In the genomic region with DNA sequence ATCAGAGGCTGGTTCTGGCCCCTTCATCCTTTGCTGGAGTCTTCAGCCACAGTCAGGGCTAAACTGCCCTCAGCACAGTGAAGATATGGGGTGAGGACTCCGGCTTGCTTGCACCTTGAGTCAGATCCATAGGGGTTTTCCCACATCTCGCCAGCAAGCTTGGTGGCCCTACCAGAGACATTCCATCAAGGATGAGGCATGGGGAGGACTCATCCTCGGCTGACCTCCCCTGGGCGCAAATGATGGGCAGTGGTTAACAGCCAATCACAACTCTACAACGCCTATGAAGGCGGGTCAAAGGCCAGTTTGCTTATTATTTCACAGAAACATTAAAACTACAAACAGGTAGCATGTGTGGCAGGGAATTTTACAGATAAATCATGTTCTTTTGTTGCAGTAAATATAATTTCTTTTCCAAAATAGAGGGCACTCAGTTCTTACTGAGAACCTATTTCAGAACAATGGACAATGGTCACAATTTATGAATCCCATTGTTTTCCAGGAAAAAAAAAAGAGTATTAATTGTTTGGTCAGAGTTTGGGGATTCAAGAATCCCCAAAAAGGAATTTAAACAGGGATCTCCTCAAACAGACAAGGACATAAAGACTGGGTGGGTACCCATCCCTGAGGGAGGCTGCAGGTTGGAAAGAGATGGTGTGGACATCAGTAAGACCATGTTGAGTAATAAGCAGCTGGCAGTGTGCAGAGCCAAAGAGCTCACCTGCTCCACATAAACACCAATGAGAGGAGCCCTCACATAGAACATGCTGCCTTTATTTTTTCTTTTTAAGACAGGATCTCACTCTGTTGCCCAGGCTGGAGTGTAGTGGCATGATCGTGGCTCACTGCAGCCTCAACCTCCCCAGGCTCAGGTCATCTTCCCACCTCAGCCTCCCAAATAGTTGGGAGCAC, we compare ENCODE assay signal across 1 cellular context.
TF ChIP-seq lines count a peak whose summit lies in the region.

No MANE protein-coding gene starts in this region.

TF ChIP-seq in H1, 55 proteins besides CTCF, POLR2A, EP300 and RAD21:
- no peak for TF ChIP-seq SP2 (IDR thresholded peaks at IDR 0.05; ENCODE audit: low read length)
- TF ChIP-seq ASH2L (IDR thresholded peaks at IDR 0.05; ENCODE audit: low read length), result no peak
- TF ChIP-seq EGR1 (IDR thresholded peaks at IDR 0.05; ENCODE audit: borderline replicate concordance, low read depth, low read length), result no peak
- no peak for TF ChIP-seq NANOG (IDR thresholded peaks at IDR 0.05; ENCODE audit: insufficient read depth, low read depth, low read length, poor library complexity, severe bottlenecking)
- no peak for TF ChIP-seq POLR2AphosphoS5 (IDR thresholded peaks at IDR 0.05; ENCODE audit: low read depth, low read length)
- TF ChIP-seq SIRT6 (IDR thresholded peaks at IDR 0.05; ENCODE audit: low read length), result no peak
- no peak for TF ChIP-seq KDM1A (IDR thresholded peaks at IDR 0.05; ENCODE audit: borderline replicate concordance, low read length)
- no peak for TF ChIP-seq SP4 (IDR thresholded peaks at IDR 0.05; ENCODE audit: low read length)
- TF ChIP-seq GTF2F1 (IDR thresholded peaks at IDR 0.05; ENCODE audit: borderline replicate concordance, low read depth, low read length), result no peak
- TF ChIP-seq JUN (IDR thresholded peaks at IDR 0.05; ENCODE audit: low read depth, low read length), result no peak
- no peak for TF ChIP-seq CHD1 (IDR thresholded peaks at IDR 0.05; ENCODE audit: low read depth, low read length)
- TF ChIP-seq, protein P1, sequence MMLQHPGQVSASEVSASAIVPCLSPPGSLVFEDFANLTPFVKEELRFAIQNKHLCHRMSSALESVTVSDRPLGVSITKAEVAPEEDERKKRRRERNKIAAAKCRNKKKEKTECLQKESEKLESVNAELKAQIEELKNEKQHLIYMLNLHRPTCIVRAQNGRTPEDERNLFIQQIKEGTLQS (IDR thresholded peaks at IDR 0.05; ENCODE audit: insufficient read depth, low read depth, low read length), result no peak
- TF ChIP-seq PHF8 (conservative IDR thresholded peaks at IDR 0.05; ENCODE audit: low read depth, low read length), result no peak
- TF ChIP-seq RXRA (IDR thresholded peaks at IDR 0.05; ENCODE audit: insufficient read depth, low read depth, low read length), result no peak
